Comparison of ENCODE assay signal across 1 cellular context in genomic region chr1:235642021-235642942, GRCh38.
A peak's percentile ranks its signal among the peaks of the same experiment; 100 is the strongest.
TF ChIP-seq lines count a peak whose summit lies in the region.

No MANE protein-coding gene starts in this region.

TF ChIP-seq in HEK293, 187 proteins besides CTCF, POLR2A, EP300 and RAD21 (continued from another document):
- TF ChIP-seq ZNF362 (tag by site-specific recombination; IDR thresholded peaks at IDR 0.05) = no peak
- TF ChIP-seq ZNF184 (tag by site-specific recombination; IDR thresholded peaks at IDR 0.05) = no peak
- peak; percentile 23; the same call in 1 of the 2 replicates for TF ChIP-seq ZBTB20 (tag by site-specific recombination; IDR thresholded peaks at IDR 0.05)
- TF ChIP-seq KLF17 (tag by site-specific recombination; IDR thresholded peaks at IDR 0.05) = peak; percentile 93
- no peak for TF ChIP-seq ZNF692 (tag by site-specific recombination; IDR thresholded peaks at IDR 0.05)
- TF ChIP-seq ZNF391 (tag by site-specific recombination; IDR thresholded peaks at IDR 0.05; ENCODE audit: borderline replicate concordance, low read depth) = no peak
- no peak for TF ChIP-seq ZNF146 (tag by site-specific recombination; IDR thresholded peaks at IDR 0.05)
- no peak for TF ChIP-seq ZNF175 (tag by site-specific recombination; IDR thresholded peaks at IDR 0.05)
- no peak for TF ChIP-seq KLF8 (tag by site-specific recombination; IDR thresholded peaks at IDR 0.05)
- no peak for TF ChIP-seq SETDB1 (IDR thresholded peaks at IDR 0.05; ENCODE audit: insufficient read length, low read length)
- TF ChIP-seq, protein P1, sequence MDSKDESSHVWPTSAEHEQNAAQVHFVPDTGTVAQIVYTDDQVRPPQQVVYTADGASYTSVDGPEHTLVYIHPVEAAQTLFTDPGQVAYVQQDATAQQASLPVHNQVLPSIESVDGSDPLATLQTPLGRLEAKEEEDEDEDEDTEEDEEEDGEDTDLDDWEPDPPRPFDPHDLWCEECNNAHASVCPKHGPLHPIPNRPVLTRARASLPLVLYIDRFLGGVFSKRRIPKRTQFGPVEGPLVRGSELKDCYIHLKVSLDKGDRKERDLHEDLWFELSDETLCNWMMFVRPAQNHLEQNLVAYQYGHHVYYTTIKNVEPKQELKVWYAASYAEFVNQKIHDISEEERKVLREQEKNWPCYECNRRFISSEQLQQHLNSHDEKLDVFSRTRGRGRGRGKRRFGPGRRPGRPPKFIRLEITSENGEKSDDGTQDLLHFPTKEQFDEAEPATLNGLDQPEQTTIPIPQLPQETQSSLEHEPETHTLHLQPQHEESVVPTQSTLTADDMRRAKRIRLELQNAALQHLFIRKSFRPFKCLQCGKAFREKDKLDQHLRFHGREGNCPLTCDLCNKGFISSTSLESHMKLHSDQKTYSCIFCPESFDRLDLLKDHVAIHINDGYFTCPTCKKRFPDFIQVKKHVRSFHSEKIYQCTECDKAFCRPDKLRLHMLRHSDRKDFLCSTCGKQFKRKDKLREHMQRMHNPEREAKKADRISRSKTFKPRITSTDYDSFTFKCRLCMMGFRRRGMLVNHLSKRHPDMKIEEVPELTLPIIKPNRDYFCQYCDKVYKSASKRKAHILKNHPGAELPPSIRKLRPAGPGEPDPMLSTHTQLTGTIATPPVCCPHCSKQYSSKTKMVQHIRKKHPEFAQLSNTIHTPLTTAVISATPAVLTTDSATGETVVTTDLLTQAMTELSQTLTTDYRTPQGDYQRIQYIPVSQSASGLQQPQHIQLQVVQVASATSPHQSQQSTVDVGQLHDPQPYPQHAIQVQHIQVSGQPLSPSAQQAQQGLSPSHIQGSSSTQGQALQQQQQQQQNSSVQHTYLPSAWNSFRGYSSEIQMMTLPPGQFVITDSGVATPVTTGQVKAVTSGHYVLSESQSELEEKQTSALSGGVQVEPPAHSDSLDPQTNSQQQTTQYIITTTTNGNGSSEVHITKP (tag by site-specific recombination; IDR thresholded peaks at IDR 0.05) = 0 out of 2 replicates have a peak, but pooled peaks have one; percentile 18
TF ChIP-seq in HEK293: peak in this region for 11.
